ENCODE assay signal across 23 cellular contexts in the genomic region with DNA sequence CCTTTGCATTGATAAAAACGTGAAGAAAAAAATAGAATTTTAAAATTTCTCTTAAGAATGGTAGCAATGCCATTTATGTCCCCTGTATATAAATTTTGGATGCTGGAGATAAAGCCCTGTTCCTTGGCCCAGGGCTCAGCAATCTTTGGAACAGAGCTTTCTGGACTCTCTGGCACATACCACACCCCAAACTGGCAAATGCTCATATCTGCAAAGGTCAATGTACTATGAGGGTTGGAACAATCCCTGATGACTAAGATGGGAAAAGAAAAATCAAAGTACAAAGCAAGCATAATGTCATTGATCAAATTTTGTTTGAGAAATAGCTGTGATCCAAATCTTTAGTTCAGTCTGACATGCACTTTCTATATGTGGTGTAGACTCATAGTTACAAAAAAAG.
"Had no signal": no experiment of that assay in that cellular context is flagged by ENCODE, and none has a peak within 500 bp of the region (broad histone marks: within the 10 kb centered on the region; RNA-seq: fewer than 3 reads in every experiment).

No MANE protein-coding gene starts in this region.

- H3K36me3 ChIP-seq: cardiac muscle cell had no signal

- H3K4me3 ChIP-seq: cardiac muscle cell had no signal

- DNase-seq: activated CD4-positive, alpha-beta memory T cell treated with anti-CD3 and anti-CD28 coated beads for 36 hours; activated CD4-positive, alpha-beta T cell treated with anti-CD3 and anti-CD28 coated beads, Interleukin-2, amount 10 ng/mL, durations not matched to agents 7 days and 5 days; activated CD4-positive, CD25-positive, alpha-beta regulatory T cell; activated CD8-positive, alpha-beta memory T cell treated with anti-CD3 and anti-CD28 coated beads for 24 hours; activated gamma-delta T cell; activated naive CD4-positive, alpha-beta T cell treated with anti-CD3 and anti-CD28 coated beads for 36 hours; activated T-cell treated with anti-CD3 and anti-CD28 coated beads, Interleukin-2, amount 50 U/mL, for 48 hours; amygdala; MM.1S; NCI-H1105; NCI-H1436; NCI-H1694 treated with DMSO at 0.1 percent for 48 hours; NCI-H2029 treated with DMSO at 0.1 percent for 48 hours; NCI-H345; NCI-H510A treated with DMSO at 0.1 percent for 48 hours; NCI-H69; NK-92 treated with Interleukin-12 subunit alpha and Interleukin-12 subunit beta, amount 100 ng/mL, for 24 hours; SIG-M5; T-helper 1 cell had no signal

- H3K27me3 ChIP-seq: cardiac muscle cell had no signal

- ATAC-seq: activated T-helper 17 cell treated with anti-CD3 and anti-CD28 coated beads, Interleukin-2, amount 50 U/mL, for 72 hours had no signal

- H3K27ac ChIP-seq: cardiac muscle cell, KMS-11, VCaP had no signal

- H3K9ac ChIP-seq: KMS-11 had no signal
